22 cellular contexts compared by ENCODE assay signal in the genomic region with DNA sequence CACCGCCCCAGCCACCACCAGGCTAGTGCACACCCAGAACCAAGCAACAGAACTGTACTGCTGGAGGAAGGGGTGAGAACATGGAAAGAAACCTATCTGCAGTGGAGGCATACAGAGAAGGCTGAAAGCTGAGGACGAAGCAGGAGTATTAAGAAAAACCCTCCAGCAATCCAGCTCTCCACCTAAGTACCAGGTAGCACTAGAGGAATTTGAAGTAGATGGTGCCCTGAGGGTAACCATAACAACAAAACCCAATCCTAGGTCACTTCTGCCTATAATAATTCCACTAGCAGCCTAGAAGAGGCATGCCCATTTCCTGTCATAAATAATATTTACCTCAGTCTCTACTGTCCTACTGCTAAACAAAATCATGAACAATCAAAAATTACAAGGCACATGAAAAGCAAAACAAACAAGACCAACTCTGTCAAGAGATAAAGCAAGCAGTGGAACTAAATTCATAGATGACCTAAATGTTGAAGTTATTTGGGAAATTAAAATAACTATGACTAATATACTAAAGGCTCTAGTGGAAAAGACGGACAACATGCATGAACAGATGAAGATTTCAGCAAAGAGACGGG.
"Had no signal": no experiment of that assay in that cellular context is flagged by ENCODE, and none has a peak within 500 bp of the region (broad histone marks: within the 10 kb centered on the region; RNA-seq: fewer than 3 reads in every experiment).

No MANE protein-coding gene starts in this region.

- DNase-seq: activated CD4-positive, alpha-beta T cell treated with anti-CD3 and anti-CD28 coated beads for 48 hours; activated CD4-positive, CD25-positive, alpha-beta regulatory T cell; activated CD8-positive, alpha-beta T cell treated with anti-CD3 and anti-CD28 coated beads for 36 hours; activated naive CD4-positive, alpha-beta T cell treated with Interleukin-2 at 50 U/mL for 16 hours; activated T-cell treated with anti-CD3 and anti-CD28 coated beads, Interleukin-2, amount 50 U/mL, for 1 hour; aorta; erythroblast; foreskin melanocyte; head of caudate nucleus; immature natural killer cell; kidney glomerular epithelial cell; nucleus accumbens; stimulated activated CD4-positive, alpha-beta T cell treated with anti-CD3 and anti-CD28 coated beads, Interleukin-2, amount 100 ng/mL, for 24 hours; stimulated activated naive CD8-positive, alpha-beta T cell treated with anti-CD3 and anti-CD28 coated beads, Interleukin-15, Interleukin-2, amounts not matched to agents 100 U/mL and 50 U/mL, for 24 hours; substantia nigra; T-cell; uterus had no signal

- H3K4me3 Mint-ChIP-seq: activated CD8-positive, alpha-beta T cell treated with anti-CD3 and anti-CD28 coated beads for 36 hours; activated T-helper 17 cell treated with anti-CD3 and anti-CD28 coated beads, Interleukin-2, amount 50 U/mL, for 72 hours; central memory CD8-positive, alpha-beta T cell; immature natural killer cell; nephron; T-cell had no signal

- H3K27ac ChIP-seq: coronary artery, tibial nerve, uterus had no signal

- ATAC-seq: activated CD8-positive, alpha-beta T cell treated with anti-CD3 and anti-CD28 coated beads for 36 hours; activated T-helper 17 cell treated with anti-CD3 and anti-CD28 coated beads, Interleukin-2, amount 50 U/mL, for 72 hours; stimulated activated naive CD8-positive, alpha-beta T cell treated with anti-CD3 and anti-CD28 coated beads, Interleukin-15, Interleukin-2, amounts not matched to agents 100 U/mL and 50 U/mL, for 24 hours; T-cell had no signal

- H3K4me3 ChIP-seq: coronary artery, tibial nerve, uterus had no signal

- H3K9me3 ChIP-seq: tibial nerve, uterus had no signal

- H3K9me3 Mint-ChIP-seq: activated CD8-positive, alpha-beta T cell treated with anti-CD3 and anti-CD28 coated beads for 36 hours; activated T-helper 17 cell treated with anti-CD3 and anti-CD28 coated beads, Interleukin-2, amount 50 U/mL, for 72 hours; central memory CD8-positive, alpha-beta T cell; immature natural killer cell; nephron; T-cell had no signal

- H3K27me3 Mint-ChIP-seq: activated CD8-positive, alpha-beta T cell treated with anti-CD3 and anti-CD28 coated beads for 36 hours; activated T-helper 17 cell treated with anti-CD3 and anti-CD28 coated beads, Interleukin-2, amount 50 U/mL, for 72 hours; central memory CD8-positive, alpha-beta T cell; T-cell had no signal

- H3K27ac Mint-ChIP-seq: activated CD8-positive, alpha-beta T cell treated with anti-CD3 and anti-CD28 coated beads for 36 hours; activated T-helper 17 cell treated with anti-CD3 and anti-CD28 coated beads, Interleukin-2, amount 50 U/mL, for 72 hours; immature natural killer cell; nephron; T-cell had no signal

- H3K36me3 ChIP-seq: uterus had no signal

- H3K27me3 ChIP-seq: tibial nerve, uterus had no signal

- H3K4me1 Mint-ChIP-seq: activated T-helper 17 cell treated with anti-CD3 and anti-CD28 coated beads, Interleukin-2, amount 50 U/mL, for 72 hours; central memory CD8-positive, alpha-beta T cell; immature natural killer cell; T-cell had no signal

- H3K4me1 ChIP-seq: tibial nerve, uterus had no signal
